Comparison of ENCODE assay signal across 4 cellular contexts in the genomic region with DNA sequence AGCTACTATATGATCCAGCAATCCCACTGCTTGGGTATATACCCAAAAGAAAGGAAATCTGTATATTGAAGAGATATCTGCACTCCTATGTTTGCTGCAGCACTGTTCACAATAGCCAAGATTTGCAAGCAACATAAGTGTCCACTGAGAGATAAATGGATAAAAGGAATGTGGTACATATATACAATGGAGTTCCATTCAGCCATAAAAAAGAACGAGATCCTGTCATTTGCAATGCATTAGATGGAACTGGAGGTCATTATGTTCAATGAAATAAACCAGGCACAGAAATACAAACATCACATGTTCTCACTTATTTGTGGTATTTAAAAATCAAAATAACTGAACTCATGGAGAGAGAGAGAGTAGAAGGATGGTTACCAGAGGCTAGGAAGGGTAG.
"Had no signal": no experiment of that assay in that cellular context is flagged by ENCODE, and none has a peak within 500 bp of the region (broad histone marks: within the 10 kb centered on the region; RNA-seq: fewer than 3 reads in every experiment).

No MANE protein-coding gene starts in this region.

- DNase-seq: IMR-90 had no signal

- H3K4me3 ChIP-seq: K562 had no signal

- ATAC-seq: HepG2, K562 had no signal

- H3K27ac ChIP-seq: HL-60 had no signal
